24 cellular contexts compared by ENCODE assay signal in the genomic region with DNA sequence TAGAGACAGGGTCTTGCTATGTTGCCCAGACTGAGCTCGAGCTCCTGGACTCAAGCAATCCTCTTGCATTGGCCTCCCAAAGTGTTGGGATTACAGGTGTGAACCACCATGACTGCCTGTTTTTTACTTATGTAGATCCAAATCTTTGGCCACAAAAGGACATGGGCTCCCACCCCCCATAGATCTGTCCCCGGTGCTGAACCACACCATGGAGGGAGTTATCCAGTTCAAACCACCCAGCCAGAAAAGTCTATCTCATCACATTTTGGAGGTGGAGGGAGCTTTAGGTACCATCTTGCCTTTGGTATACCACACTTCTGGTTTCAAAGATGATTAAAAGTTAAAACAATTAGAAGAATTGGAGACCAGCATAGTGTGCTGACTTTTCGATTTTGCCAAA. TPM values are rescaled to one million over a fixed set of nuclear protein-coding genes. Genes with fewer than 3 reads are reported as not detected.
"Had no signal": no experiment of that assay in that cellular context is flagged by ENCODE, and none has a peak within 500 bp of the region (broad histone marks: within the 10 kb centered on the region; RNA-seq: fewer than 3 reads in every experiment).

No MANE protein-coding gene starts in this region.

- H3K4me3 ChIP-seq: esophagus squamous epithelium, gastroesophageal sphincter, lung, psoas muscle, spleen, stomach, thoracic aorta, transverse colon had no signal

- DNase-seq: effector memory CD8-positive, alpha-beta T cell; esophagus squamous epithelium; foreskin fibroblast; glutamatergic neuron; kidney; left cardiac atrium; left ventricle myocardium superior; mesenchymal stem cell; midbrain; psoas muscle; retina; spleen; stimulated activated CD4-positive, alpha-beta T cell treated with anti-CD3 and anti-CD28 coated beads, Interleukin-2, amount 100 ng/mL, for 24 hours; stimulated activated CD4-positive, alpha-beta T cell treated with anti-CD3 and anti-CD28 coated beads, Interleukin-4, amount 100 ng/mL, for 4 hours; stimulated activated naive CD4-positive, alpha-beta T cell; stomach; substantia nigra; transverse colon had no signal

- H3K27me3 ChIP-seq: transverse colon had no signal

- H3K27ac ChIP-seq: esophagus squamous epithelium, gastroesophageal sphincter, psoas muscle, spleen, stomach, thoracic aorta, transverse colon had no signal

- H3K4me1 ChIP-seq: esophagus squamous epithelium, gastroesophageal sphincter, psoas muscle, spleen, stomach, transverse colon had no signal

- H3K9me3 ChIP-seq: esophagus squamous epithelium, gastroesophageal sphincter, psoas muscle, thoracic aorta, transverse colon had no signal

- H3K36me3 ChIP-seq: esophagus squamous epithelium, gastroesophageal sphincter, spleen, stomach, thoracic aorta, transverse colon had no signal

- ATAC-seq: effector memory CD8-positive, alpha-beta T cell; gastroesophageal sphincter; left cardiac atrium; left ventricle myocardium superior; natural killer cell treated with Interleukin-12 subunit alpha and Interleukin-12 subunit beta and Interleukin-15 and Interleukin-18, amount 100 ng/mL, for 72 hours; psoas muscle; sciatic nerve had no signal

- FAIRE-seq: kidney had no signal

RNA-seq across cellular contexts. Expression of gene SHISA9, which starts 26.2 kb away (rescaled TPM):
- total RNA-seq: skeletal muscle tissue had no signal
